ENCODE assay signal across 40 cellular contexts in genomic region chr6:109964949-109965348, GRCh38. TPM values are rescaled to one million over a fixed set of nuclear protein-coding genes. Genes with fewer than 3 reads are reported as not detected.
"Had no signal": no experiment of that assay in that cellular context is flagged by ENCODE, and none has a peak within 500 bp of the region (broad histone marks: within the 10 kb centered on the region; RNA-seq: fewer than 3 reads in every experiment).

No MANE protein-coding gene starts in this region.

- H3K36me3 Mint-ChIP-seq: activated naive CD4-positive, alpha-beta T cell treated with anti-CD3 and anti-CD28 coated beads, Interleukin-2, amount 50 U/mL, for 24 hours; activated naive CD8-positive, alpha-beta T cell treated with anti-CD3 and anti-CD28 coated beads for 36 hours had no signal

- H3K4me1 Mint-ChIP-seq: activated B cell treated with CpG ODN at 0.5 μM for 24 hours; activated naive CD4-positive, alpha-beta T cell treated with anti-CD3 and anti-CD28 coated beads, Interleukin-2, amount 50 U/mL, for 24 hours; T-helper 17 cell had no signal

- H3K27ac Mint-ChIP-seq: activated B cell treated with CpG ODN at 0.5 μM for 24 hours; activated CD8-positive, alpha-beta T cell treated with anti-CD3 and anti-CD28 coated beads for 36 hours; activated naive CD4-positive, alpha-beta T cell treated with anti-CD3 and anti-CD28 coated beads for 36 hours; activated naive CD4-positive, alpha-beta T cell treated with anti-CD3 and anti-CD28 coated beads, Interleukin-2, amount 50 U/mL, for 24 hours; activated naive CD8-positive, alpha-beta T cell treated with anti-CD3 and anti-CD28 coated beads for 36 hours; activated naive CD8-positive, alpha-beta T cell treated with anti-CD3 and anti-CD28 coated beads, Interleukin-2, amount 50 U/mL, for 24 hours; activated T-helper 1 cell treated with anti-CD3 and anti-CD28 coated beads, Interleukin-12 subunit alpha, Interleukin-12 subunit beta, Interleukin-2, Interleukin-4 antibody, amounts not matched to agents 30 ng/mL and 10 ng/mL and 1 ng/mL, durations not matched to agents 14 hours and 24 hours and 36 hours; activated T-helper 2 cell treated with anti-CD3 and anti-CD28 coated beads, Interferon-gamma antibody, Interleukin-2, Interleukin-4, amounts not matched to agents 10 μg/mL and 5 μg/mL and 100 μg/mL, durations not matched to agents 14 hours and 24 hours and 36 hours; T-helper 17 cell; T-helper 2 cell treated with Interferon-gamma antibody and Interleukin-4, amounts not matched to agents 5 μg/mL and 100 μg/mL, for 36 hours had no signal

- DNase-seq: activated B cell treated with CpG ODN at 0.5 μM for 24 hours; activated CD4-positive, alpha-beta T cell treated with anti-CD3 and anti-CD28 coated beads for 48 hours; activated CD4-positive, alpha-beta T cell treated with anti-CD3 and anti-CD28 coated beads, Interleukin-2, amount 50 U/mL, for 1 hour; activated CD4-positive, alpha-beta T cell treated with anti-CD3 and anti-CD28 coated beads, Interleukin-2, amount 50 U/mL, for 48 hours; activated CD8-positive, alpha-beta memory T cell treated with anti-CD3 and anti-CD28 coated beads for 24 hours; activated CD8-positive, alpha-beta T cell treated with anti-CD3 and anti-CD28 coated beads for 36 hours; activated effector memory CD4-positive, alpha-beta T cell treated with anti-CD3 and anti-CD28 coated beads, Interleukin-2, amount 50 U/mL, for 16 hours; activated naive CD4-positive, alpha-beta T cell treated with anti-CD3 and anti-CD28 coated beads for 36 hours; activated naive CD8-positive, alpha-beta T cell treated with anti-CD3 and anti-CD28 coated beads for 36 hours; activated naive CD8-positive, alpha-beta T cell treated with anti-CD3 and anti-CD28 coated beads, Interleukin-2, amount 50 U/mL, for 24 hours; activated T-cell treated with anti-CD3 and anti-CD28 coated beads, Interleukin-2, amount 50 U/mL, for 48 hours; adrenal gland; amygdala; aorta; body of pancreas; central memory CD4-positive, alpha-beta T cell; cerebellar nuclear complex; colonic mucosa; effector CD8-positive, alpha-beta T cell; erythroblast; esophagus squamous epithelium; foreskin melanocyte; heart right ventricle; T-helper 1 cell; T-helper 17 cell; T1000; WERI-Rb-1 had no signal

- H3K27me3 ChIP-seq: adrenal gland, body of pancreas, cardiac muscle cell, colonic mucosa, esophagus squamous epithelium, gastroesophageal sphincter had no signal

- ATAC-seq: activated CD4-positive, CD25-positive, alpha-beta regulatory T cell treated with anti-CD3 and anti-CD28 coated beads, Interleukin-2, amount 50 U/mL, for 24 hours; activated CD8-positive, alpha-beta T cell treated with anti-CD3 and anti-CD28 coated beads for 36 hours; activated naive CD8-positive, alpha-beta T cell treated with anti-CD3 and anti-CD28 coated beads, Interleukin-2, amount 50 U/mL, for 24 hours; body of pancreas; gastroesophageal sphincter; heart right ventricle; T-helper 17 cell had no signal

- H3K9me3 Mint-ChIP-seq: activated CD8-positive, alpha-beta T cell treated with anti-CD3 and anti-CD28 coated beads for 36 hours; activated naive CD4-positive, alpha-beta T cell treated with anti-CD3 and anti-CD28 coated beads for 36 hours; activated naive CD4-positive, alpha-beta T cell treated with anti-CD3 and anti-CD28 coated beads, Interleukin-2, amount 50 U/mL, for 24 hours; activated naive CD8-positive, alpha-beta T cell treated with anti-CD3 and anti-CD28 coated beads for 36 hours; activated naive CD8-positive, alpha-beta T cell treated with anti-CD3 and anti-CD28 coated beads, Interleukin-2, amount 50 U/mL, for 24 hours; activated T-helper 1 cell treated with anti-CD3 and anti-CD28 coated beads, Interleukin-12 subunit alpha, Interleukin-12 subunit beta, Interleukin-2, Interleukin-4 antibody, amounts not matched to agents 30 ng/mL and 10 ng/mL and 1 ng/mL, durations not matched to agents 14 hours and 24 hours and 36 hours; activated T-helper 2 cell treated with anti-CD3 and anti-CD28 coated beads, Interferon-gamma antibody, Interleukin-2, Interleukin-4, amounts not matched to agents 10 μg/mL and 5 μg/mL and 100 μg/mL, durations not matched to agents 14 hours and 24 hours and 36 hours; T-helper 2 cell treated with Interferon-gamma antibody and Interleukin-4, amounts not matched to agents 5 μg/mL and 100 μg/mL, for 36 hours had no signal

- H3K9me3 ChIP-seq: adrenal gland, colonic mucosa, esophagus squamous epithelium, gastroesophageal sphincter had no signal

- H3K4me3 Mint-ChIP-seq: activated B cell treated with CpG ODN at 0.5 μM for 24 hours; activated CD8-positive, alpha-beta T cell treated with anti-CD3 and anti-CD28 coated beads for 36 hours; activated naive CD4-positive, alpha-beta T cell treated with anti-CD3 and anti-CD28 coated beads for 36 hours; activated naive CD4-positive, alpha-beta T cell treated with anti-CD3 and anti-CD28 coated beads, Interleukin-2, amount 50 U/mL, for 24 hours; activated naive CD8-positive, alpha-beta T cell treated with anti-CD3 and anti-CD28 coated beads for 36 hours; activated naive CD8-positive, alpha-beta T cell treated with anti-CD3 and anti-CD28 coated beads, Interleukin-2, amount 50 U/mL, for 24 hours; activated T-helper 1 cell treated with anti-CD3 and anti-CD28 coated beads, Interleukin-12 subunit alpha, Interleukin-12 subunit beta, Interleukin-2, Interleukin-4 antibody, amounts not matched to agents 30 ng/mL and 10 ng/mL and 1 ng/mL, durations not matched to agents 14 hours and 24 hours and 36 hours; T-helper 17 cell; T-helper 2 cell treated with Interferon-gamma antibody and Interleukin-4, amounts not matched to agents 5 μg/mL and 100 μg/mL, for 36 hours had no signal

- H3K4me3 ChIP-seq: adrenal gland, body of pancreas, cardiac muscle cell, colonic mucosa, esophagus squamous epithelium, gastroesophageal sphincter, heart right ventricle had no signal

- H3K36me3 ChIP-seq: adrenal gland, cardiac muscle cell, colonic mucosa, esophagus squamous epithelium, gastroesophageal sphincter, heart right ventricle, WERI-Rb-1 had no signal

- H3K4me1 ChIP-seq: adrenal gland, body of pancreas, colonic mucosa, esophagus squamous epithelium, gastroesophageal sphincter, heart right ventricle had no signal

- H3K27me3 Mint-ChIP-seq: activated B cell treated with CpG ODN at 0.5 μM for 24 hours had no signal

- H3K27ac ChIP-seq: adrenal gland, body of pancreas, cardiac muscle cell, colonic mucosa, esophagus squamous epithelium, gastroesophageal sphincter, heart right ventricle, WERI-Rb-1 had no signal

- FAIRE-seq: endometrium, endothelial cell of umbilical vein had no signal

RNA-seq across cellular contexts. Expression of gene GPR6, which starts 13.2 kb away (rescaled TPM):
- total RNA-seq: activated B cell treated with CpG ODN at 0.5 μM for 24 hours; activated CD8-positive, alpha-beta T cell treated with anti-CD3 and anti-CD28 coated beads for 36 hours; activated naive CD4-positive, alpha-beta T cell treated with anti-CD3 and anti-CD28 coated beads for 36 hours; activated naive CD8-positive, alpha-beta T cell treated with anti-CD3 and anti-CD28 coated beads for 36 hours; activated T-helper 1 cell treated with anti-CD3 and anti-CD28 coated beads, Interleukin-12 subunit alpha, Interleukin-12 subunit beta, Interleukin-2, Interleukin-4 antibody, amounts not matched to agents 30 ng/mL and 10 ng/mL and 1 ng/mL, durations not matched to agents 14 hours and 24 hours and 36 hours; activated T-helper 2 cell treated with anti-CD3 and anti-CD28 coated beads, Interferon-gamma antibody, Interleukin-2, Interleukin-4, amounts not matched to agents 10 μg/mL and 5 μg/mL and 100 μg/mL, durations not matched to agents 14 hours and 24 hours and 36 hours; adrenal gland; aorta; body of pancreas; cardiac muscle cell; colonic mucosa; dermis microvascular lymphatic vessel endothelial cell; endothelial cell of umbilical vein; esophagus squamous epithelium; fibroblast of lung; fibroblast of villous mesenchyme; gastroesophageal sphincter; glomerular endothelial cell; heart right ventricle; T-helper 17 cell had no signal
- polyA plus RNA-seq: adrenal gland, aorta, cardiac muscle cell, endothelial cell of umbilical vein, fibroblast of lung, heart right ventricle had no signal
